10 cellular contexts compared by ENCODE assay signal in genomic region chr17:78707923-78708322, GRCh38.
DNase-seq lines count a peak whose midpoint lies in the region; ATAC-seq and TF ChIP-seq lines count a peak whose summit lies in the region.
"Had no signal": no experiment of that assay in that cellular context is flagged by ENCODE, and none has a peak within 500 bp of the region (broad histone marks: within the 10 kb centered on the region; RNA-seq: fewer than 3 reads in every experiment).

No MANE protein-coding gene starts in this region.

- peaks cover 62% of the 10 kb centered on the region for H3K79me2 ChIP-seq in OCI-LY7 (ENCODE audit: insufficient read depth, low read depth, low read length)

- WGBS in suprapubic skin = 94% methylated on average over 7 of the region's 7 CpGs

- TF ChIP-seq POLR2A in suprapubic skin (IDR thresholded peaks at IDR 0.05) = no peak

- H3K4me1 ChIP-seq in OCI-LY7 (ENCODE audit: insufficient read depth, low read length, poor library complexity, severe bottlenecking) = peaks cover 78% of the 10 kb centered on the region
- H3K4me1 ChIP-seq in suprapubic skin = peaks cover 43% of the 10 kb centered on the region

- H3K9me3 Mint-ChIP-seq in activated naive CD8-positive, alpha-beta T cell treated with anti-CD3 and anti-CD28 coated beads for 36 hours = no peaks in the 10 kb centered on the region
- no peaks in the 10 kb centered on the region for H3K9me3 Mint-ChIP-seq in activated naive CD8-positive, alpha-beta T cell treated with anti-CD3 and anti-CD28 coated beads, Interleukin-2, amount 50 U/mL, for 24 hours
- H3K9me3 Mint-ChIP-seq: naive thymus-derived CD8-positive, alpha-beta T cell had no signal

- no peak for TF ChIP-seq CTCF in OCI-LY7 (conservative IDR thresholded peaks at IDR 0.05; ENCODE audit: low read length)
- TF ChIP-seq CTCF in suprapubic skin (IDR thresholded peaks at IDR 0.05) = no peak

- no peak overlapping the region for H3K4me3 Mint-ChIP-seq in activated naive CD8-positive, alpha-beta T cell treated with anti-CD3 and anti-CD28 coated beads for 36 hours
- H3K4me3 Mint-ChIP-seq in activated naive CD8-positive, alpha-beta T cell treated with anti-CD3 and anti-CD28 coated beads, Interleukin-2, amount 50 U/mL, for 24 hours = no peak overlapping the region

- no peak for DNase-seq in activated naive CD8-positive, alpha-beta T cell treated with anti-CD3 and anti-CD28 coated beads for 36 hours
- no peak for DNase-seq in activated naive CD8-positive, alpha-beta T cell treated with anti-CD3 and anti-CD28 coated beads, Interleukin-2, amount 50 U/mL, for 24 hours
- DNase-seq in OCI-LY7 (ENCODE audit: low spot score) = no peak
- no peak for DNase-seq in epithelial cell of prostate (ENCODE audit: low read depth, low spot score)
- DNase-seq in suprapubic skin (ENCODE audit: low spot score in 2 of 2) = no peak
- DNase-seq in activated CD8-positive, alpha-beta memory T cell treated with anti-CD3 and anti-CD28 coated beads, Interleukin-2, amount 50 U/mL, for 4 hours = no peak
- no peak for DNase-seq in COLO829 (ENCODE audit: low spot score)

- H3K4me3 ChIP-seq in OCI-LY7 (ENCODE audit: low read depth, low read length, poor library complexity, severe bottlenecking) (peak overlapping the region; percentile 41), suprapubic skin (no peak overlapping the region)

- ATAC-seq in activated naive CD8-positive, alpha-beta T cell treated with anti-CD3 and anti-CD28 coated beads, Interleukin-2, amount 50 U/mL, for 24 hours = no peak
- no peak for ATAC-seq in HG02870 (IDR thresholded peaks at IDR 0.05; ENCODE audit: unreplicated experiment)

- H3K27ac ChIP-seq in OCI-LY7 (ENCODE audit: low read depth, low read length, poor library complexity, severe bottlenecking) (peak overlapping the region; percentile 90), epithelial cell of prostate (peak overlapping the region; percentile 88), suprapubic skin (peak overlapping the region; percentile 6)
- H3K27ac ChIP-seq: VCaP had no signal

- H3K27me3 ChIP-seq in suprapubic skin = no peaks in the 10 kb centered on the region

- CTCF ChIA-PET in OCI-LY7 (lab: Charles Lee; ENCODE audit: unreplicated experiment) = interaction anchor here (1.3 to 1.5 kb wide), 2 partner anchors 34 to 35 kb away, joined by 3 read pairs; no protein-coding TSS in a partner anchor

- H3K36me3 ChIP-seq in OCI-LY7 (ENCODE audit: insufficient read depth, low read length) (peaks cover 59% of the 10 kb centered on the region), suprapubic skin (peaks cover 22% of the 10 kb centered on the region)

- peaks cover 59% of the 10 kb centered on the region for H3K4me1 Mint-ChIP-seq in activated naive CD8-positive, alpha-beta T cell treated with anti-CD3 and anti-CD28 coated beads for 36 hours
- peaks cover 57% of the 10 kb centered on the region for H3K4me1 Mint-ChIP-seq in activated naive CD8-positive, alpha-beta T cell treated with anti-CD3 and anti-CD28 coated beads, Interleukin-2, amount 50 U/mL, for 24 hours

- peaks cover 28% of the 10 kb centered on the region for H3K36me3 Mint-ChIP-seq in activated naive CD8-positive, alpha-beta T cell treated with anti-CD3 and anti-CD28 coated beads for 36 hours
- peaks cover 25% of the 10 kb centered on the region for H3K36me3 Mint-ChIP-seq in activated naive CD8-positive, alpha-beta T cell treated with anti-CD3 and anti-CD28 coated beads, Interleukin-2, amount 50 U/mL, for 24 hours (ENCODE audit: low read depth)

- H3K4me2 ChIP-seq in OCI-LY7 (ENCODE audit: low read length) = peak overlapping the region; percentile 70

- no peaks in the 10 kb centered on the region for H3K9me2 ChIP-seq in OCI-LY7 (ENCODE audit: insufficient read depth, low read length)

- peak overlapping the region; percentile 89 for H3K27ac Mint-ChIP-seq in activated naive CD8-positive, alpha-beta T cell treated with anti-CD3 and anti-CD28 coated beads for 36 hours
- H3K27ac Mint-ChIP-seq in activated naive CD8-positive, alpha-beta T cell treated with anti-CD3 and anti-CD28 coated beads, Interleukin-2, amount 50 U/mL, for 24 hours = no peak overlapping the region

- BruUV-seq in OCI-LY7 (replicated peaks; lab: Mats Ljungman, UMichigan) = no TSS peak

- H2AFZ ChIP-seq in OCI-LY7 (ENCODE audit: low read length) = no peak overlapping the region

- TF ChIP-seq EP300 in suprapubic skin (IDR thresholded peaks at IDR 0.05) = no peak

- H3K27me3 Mint-ChIP-seq in activated naive CD8-positive, alpha-beta T cell treated with anti-CD3 and anti-CD28 coated beads for 36 hours = no peaks in the 10 kb centered on the region
- H3K27me3 Mint-ChIP-seq in activated naive CD8-positive, alpha-beta T cell treated with anti-CD3 and anti-CD28 coated beads, Interleukin-2, amount 50 U/mL, for 24 hours = no peaks in the 10 kb centered on the region
- H3K27me3 Mint-ChIP-seq: naive thymus-derived CD8-positive, alpha-beta T cell had no signal

- H3K9me3 ChIP-seq in OCI-LY7 (ENCODE audit: low read length) (no peaks in the 10 kb centered on the region), suprapubic skin (no peaks in the 10 kb centered on the region)

- peaks cover 6% of the 10 kb centered on the region; the same call in 1 of the 2 replicates for H4K20me1 ChIP-seq in OCI-LY7 (ENCODE audit: insufficient read depth, low read length)

- intact Hi-C loops in OCI-LY7 (cut with micrococcal nuclease; ENCODE audit: unreplicated experiment) = loop anchor here (1.0 to 10.0 kb wide), 6 partner anchors 37 to 343 kb away; partner anchors contain the start of gene SOCS3

- POLR2A ChIA-PET in OCI-LY7 (lab: Charles Lee) = interaction anchor here (0.5 to 4.5 kb wide), 9 partner anchors 10 to 373 kb away, joined by 3 to 47 read pairs (median 3); no protein-coding TSS in a partner anchor

Comparison
In these comparisons a context has a peak if more than half of its experiments do, and no peak if none do; other contexts are left out.
1. H3K27ac ChIP-seq: peak in every context shown above with its lines; median percentile 90 in OCI-LY7; 88 in epithelial cell of prostate; 6 in suprapubic skin.